ENCODE assay signal across 8 cellular contexts in genomic region chr17:58587713-58588117, GRCh38.
DNase-seq lines count a peak whose midpoint lies in the region; ATAC-seq and TF ChIP-seq lines count a peak whose summit lies in the region.

No MANE protein-coding gene starts in this region.

- H3K27me3 ChIP-seq in PC-9 (ENCODE audit: insufficient read depth, low read depth) (no peaks in the 10 kb centered on the region), thyroid gland (no peaks in the 10 kb centered on the region)

- intact Hi-C loops in PC-9 (cut with micrococcal nuclease; ENCODE audit: unreplicated experiment), result loop anchor here (1.0 to 5.0 kb wide), 3 partner anchors 69 to 417 kb away; no protein-coding TSS in a partner anchor
- intact Hi-C loops in thyroid gland (cut with DNase I), result loop anchor here (5.0 to 10.0 kb wide), 2 partner anchors 63 to 420 kb away; no protein-coding TSS in a partner anchor

- H3K9me3 Mint-ChIP-seq in activated T-cell treated with anti-CD3 and anti-CD28 coated beads, Interleukin-2, amount 50 U/mL, for 4 hours, result no peaks in the 10 kb centered on the region

- CTCF ChIA-PET in PC-9 (lab: Charles Lee), result interaction anchor here (0.6 to 0.9 kb wide), 5 partner anchors 44 to 515 kb away, joined by 4 to 18 read pairs (median 6); no protein-coding TSS in a partner anchor

- no peaks in the 10 kb centered on the region for H3K79me2 ChIP-seq in PC-9 (ENCODE audit: low read depth)

- H3K4me2 ChIP-seq in PC-9, result no peak overlapping the region

- no peak overlapping the region for H3K4me3 ChIP-seq in PC-9
- H3K4me3 ChIP-seq in thyroid gland (replicated peaks in 1 of 3), result no peak overlapping the region

- no peaks in the 10 kb centered on the region for H3K36me3 ChIP-seq in PC-9 (ENCODE audit: low read depth)
- no peaks in the 10 kb centered on the region for H3K36me3 ChIP-seq in thyroid gland

- H3K4me1 ChIP-seq in PC-9 (replicated peaks; ENCODE audit: insufficient read depth) (no peaks in the 10 kb centered on the region), thyroid gland (no peaks in the 10 kb centered on the region)

- H3K9me2 ChIP-seq in PC-9 (ENCODE audit: insufficient read depth), result no peaks in the 10 kb centered on the region

- H3K4me3 Mint-ChIP-seq in activated T-cell treated with anti-CD3 and anti-CD28 coated beads, Interleukin-2, amount 50 U/mL, for 4 hours, result no peak overlapping the region

- H2AFZ ChIP-seq in PC-9, result no peak overlapping the region

- 0 to 4% methylated on average over 1 to 2 of the region's 2 CpGs for WGBS in thyroid gland, 2 donors

- H3F3A ChIP-seq in PC-9 (ENCODE audit: insufficient read depth, low read depth), result peaks cover 3% of the 10 kb centered on the region; the same call in 1 of the 2 replicates

- DNase-seq in DMS 273 (lab: John Stamatoyannopoulos, UW; ENCODE audit: unreplicated experiment), result peak; percentile 79
- DNase-seq in HT-29 (ENCODE audit: low spot score), result peak; percentile 80
- peak; percentile 41 to 55 for DNase-seq in PC-9
- DNase-seq in activated T-cell treated with anti-CD3 and anti-CD28 coated beads, Interleukin-2, amount 50 U/mL, for 4 hours, result peak; percentile 52
- peak; percentile 32 for DNase-seq in fibroblast of peridontal ligament (ENCODE audit: extremely low read depth)
- DNase-seq in omental fat pad (ENCODE audit: low spot score), result peak; percentile 25
- DNase-seq in thyroid gland, result peak; percentile 43 to 47

- TF ChIP-seq CTCF in PC-9 (conservative IDR thresholded peaks at IDR 0.05) (peak; percentile 98), omental fat pad (IDR thresholded peaks at IDR 0.05) (peak in 2 of 3 donors; percentile 21 to 67), thyroid gland (IDR thresholded peaks at IDR 0.05) (peak; percentile 57 to 96 (median 74))

- POLR2A ChIA-PET in PC-9 (lab: Charles Lee; ENCODE audit: unreplicated experiment), result interaction anchor here (0.5 to 0.9 kb wide), 4 partner anchors 44 to 98 kb away, joined by 3 to 11 read pairs (median 4); a partner anchor contains a TSS

- no peak for TF ChIP-seq POLR2A in thyroid gland (IDR thresholded peaks at IDR 0.05)

- BruUV-seq in PC-9 (replicated peaks; lab: Mats Ljungman, UMichigan), result no TSS peak

- ATAC-seq in activated T-cell treated with anti-CD3 and anti-CD28 coated beads, Interleukin-2, amount 50 U/mL, for 4 hours, result peak; percentile 66 to 83
- ATAC-seq in omental fat pad (ENCODE audit: low FRiP score) (peak; percentile 62), GM19351 (IDR thresholded peaks at IDR 0.05; ENCODE audit: unreplicated experiment) (no peak)

- H3K27ac ChIP-seq in PC-9 (no peak overlapping the region), thyroid gland (no peak overlapping the region)

- H3K27me3 Mint-ChIP-seq in activated T-cell treated with anti-CD3 and anti-CD28 coated beads, Interleukin-2, amount 50 U/mL, for 4 hours (ENCODE audit: low read depth), result no peaks in the 10 kb centered on the region

- H4K20me1 ChIP-seq in PC-9 (ENCODE audit: insufficient read depth), result no peaks in the 10 kb centered on the region

- peaks cover 4% of the 10 kb centered on the region for H3K4me1 Mint-ChIP-seq in activated T-cell treated with anti-CD3 and anti-CD28 coated beads, Interleukin-2, amount 50 U/mL, for 4 hours (ENCODE audit: low read depth)

- H3K36me3 Mint-ChIP-seq in activated T-cell treated with anti-CD3 and anti-CD28 coated beads, Interleukin-2, amount 50 U/mL, for 4 hours (ENCODE audit: insufficient read depth), result no peaks in the 10 kb centered on the region

- H3K9me3 ChIP-seq in PC-9 (ENCODE audit: insufficient read depth, low read depth) (no peaks in the 10 kb centered on the region), thyroid gland (no peaks in the 10 kb centered on the region)

Comparison
In these comparisons a context has a peak if more than half of its experiments do, and no peak if none do; other contexts are left out.
1. DNase-seq: peak in every context shown above with its lines; median percentile 80 in HT-29; 79 in DMS 273; 52 in activated T-cell treated with anti-CD3 and anti-CD28 coated beads, Interleukin-2, amount 50 U/mL, for 4 hours; 48 in PC-9; 45 in thyroid gland; 32 in fibroblast of peridontal ligament; 25 in omental fat pad.
2. CTCF ChIP-seq: peak in every context shown above with its lines; median percentile 98 in PC-9; 74 in thyroid gland; 44 in omental fat pad.